Comparison of ENCODE assay signal across 8 cellular contexts in genomic region chr17:15341385-15341849, GRCh38. TPM values are rescaled to one million over a fixed set of nuclear protein-coding genes. Genes with fewer than 3 reads are reported as not detected.
DNase-seq lines count a peak whose midpoint lies in the region; ATAC-seq and TF ChIP-seq lines count a peak whose summit lies in the region.

Gene TEKT3 (minus strand): TSS chr17:15341597. CDS start chr17:15331585, 10,012 bp downstream.

- no peak for ATAC-seq in naive thymus-derived CD8-positive, alpha-beta T cell
- peak; percentile 95 to 100 for ATAC-seq in upper lobe of left lung (ENCODE audit: low FRiP score in 2 of 2)
- ATAC-seq in GM18858 (IDR thresholded peaks at IDR 0.05; ENCODE audit: unreplicated experiment): no peak

- H3K36me3 ChIP-seq in HEK293 (ENCODE audit: control insufficient read depth in 2 of 2, insufficient read depth in 1 of 2, low read length in 2 of 2) (no peaks in the 10 kb centered on the region), upper lobe of left lung (no peaks in the 10 kb centered on the region)

- H3K27me3 Mint-ChIP-seq in naive thymus-derived CD8-positive, alpha-beta T cell: peaks cover 42 to 75% (median 62%) of the 10 kb centered on the region in 5 donors

- H3K4me1 ChIP-seq in HEK293 (ENCODE audit: control insufficient read depth, insufficient read depth, low read length) (0 out of 2 replicates have a peak, but pooled peaks cover 8% of the 10 kb centered on the region), upper lobe of left lung (peaks cover 0 to 12% (median 8%) of the 10 kb centered on the region in 4 donors)

- H3K27ac ChIP-seq in HEK293 (ENCODE audit: extremely low read depth, low read depth, low read length): no peak within 1 kb of the TSS
- H3K27ac ChIP-seq in upper lobe of left lung: no peak within 1 kb of the TSS

- peak within 1 kb of the TSS in 2 of 10 donors; percentile 59 for H3K27ac Mint-ChIP-seq in naive thymus-derived CD8-positive, alpha-beta T cell

- DNase-seq in AG08395 (ENCODE audit: low spot score): peak; percentile 40
- peak; percentile 30 to 35 for DNase-seq in activated T-cell treated with anti-CD3 and anti-CD28 coated beads, Interleukin-2, amount 50 U/mL, for 48 hours
- peak; percentile 66 for DNase-seq in foreskin melanocyte
- DNase-seq in naive thymus-derived CD8-positive, alpha-beta T cell: no peak
- peak; percentile 90 to 96 for DNase-seq in upper lobe of left lung
- DNase-seq in NCI-H2081 (lab: John Stamatoyannopoulos, UW): no peak

- TF ChIP-seq POLR2A in upper lobe of left lung (IDR thresholded peaks at IDR 0.05): peak in 1 of 4 donors; percentile 35

- H3K4me3 Mint-ChIP-seq in naive thymus-derived CD8-positive, alpha-beta T cell: peak within 1 kb of the TSS; percentile 25 to 85 (median 68)

- POLR2A ChIA-PET in HEK293 (lab: Yijun Ruan, JAX): no interaction called here
- POLR2A ChIA-PET in naive thymus-derived CD8-positive, alpha-beta T cell (lab: Charles Lee): no interaction called here

- no peak for TF ChIP-seq EP300 in upper lobe of left lung (IDR thresholded peaks at IDR 0.05)

- H3K36me3 Mint-ChIP-seq in naive thymus-derived CD8-positive, alpha-beta T cell: peaks cover 0 to 14% (median 0%) of the 10 kb centered on the region in 3 donors

- H3K27me3 ChIP-seq in upper lobe of left lung: peaks cover 0 to 16% (median 1%) of the 10 kb centered on the region in 4 donors

- H3K4me1 Mint-ChIP-seq in naive thymus-derived CD8-positive, alpha-beta T cell: peaks cover 6 to 9% (median 8%) of the 10 kb centered on the region in 4 donors

- CTCF ChIA-PET in HEK293 (lab: Yijun Ruan, JAX): interaction anchor here (0.6 to 0.8 kb wide), 2 partner anchors 161 to 1817 kb away, joined by 3 read pairs; no protein-coding TSS in a partner anchor

- TF ChIP-seq CTCF in HEK293 (tag by site-specific recombination; IDR thresholded peaks at IDR 0.05) (no peak), upper lobe of left lung (IDR thresholded peaks at IDR 0.05) (no peak)

- WGBS in upper lobe of left lung, 2 donors: 2 to 4% methylated on average over 13 to 32 of the region's 36 CpGs

- H3K9me3 Mint-ChIP-seq in naive thymus-derived CD8-positive, alpha-beta T cell: peaks cover 0 to 18% (median 4%) of the 10 kb centered on the region in 9 donors

- H3K9me3 ChIP-seq in HEK293 (ENCODE audit: control insufficient read depth, insufficient read depth, low read depth, low read length) (no peaks in the 10 kb centered on the region), upper lobe of left lung (no peaks in the 10 kb centered on the region)

- H3K4me3 ChIP-seq in HEK293 (ENCODE audit: low read depth, low read length) (peak within 1 kb of the TSS; percentile 38), upper lobe of left lung (peak within 1 kb of the TSS; percentile 18 to 56 (median 45))

TF ChIP-seq in HEK293, 187 proteins besides CTCF, POLR2A, EP300 and RAD21 (continues in another document):
- TF ChIP-seq SP7 (tag by site-specific recombination; IDR thresholded peaks at IDR 0.05) (peak; percentile 58; the same call in 1 of the 2 replicates), ZNF24 (tag by site-specific recombination; IDR thresholded peaks at IDR 0.05) (no peak), ZNF175 (tag by site-specific recombination; IDR thresholded peaks at IDR 0.05) (no peak), ZNF18 (tag by site-specific recombination; IDR thresholded peaks at IDR 0.05) (no peak), ZNF785 (tag by site-specific recombination; IDR thresholded peaks at IDR 0.05) (no peak), GLIS1 (tag by site-specific recombination; IDR thresholded peaks at IDR 0.05) (peak; percentile 84), ZNF692 (tag by site-specific recombination; IDR thresholded peaks at IDR 0.05) (peak; percentile 85), ZBTB49 (tag by site-specific recombination; IDR thresholded peaks at IDR 0.05; ENCODE audit: low read depth) (no peak), ZFHX2 (tag by site-specific recombination; conservative IDR thresholded peaks at IDR 0.05) (0 out of 2 replicates have a peak, but pooled peaks have one; percentile 12), ZNF639 (tag by site-specific recombination; IDR thresholded peaks at IDR 0.05) (no peak), SCRT2 (tag by site-specific recombination; IDR thresholded peaks at IDR 0.05) (no peak), ZNF580 (tag by site-specific recombination; IDR thresholded peaks at IDR 0.05) (peak; percentile 47; the same call in 1 of the 2 replicates), HIC1 (tag by site-specific recombination; IDR thresholded peaks at IDR 0.05) (no peak), KLF16 (tag by site-specific recombination; IDR thresholded peaks at IDR 0.05) (peak; percentile 53; the same call in 1 of the 2 replicates), ZNF335 (tag by site-specific recombination; conservative IDR thresholded peaks at IDR 0.05) (peak; percentile 51; the same call in 1 of the 2 replicates), ZFP69B (tag by site-specific recombination; IDR thresholded peaks at IDR 0.05) (peak; percentile 80; the same call in 1 of the 2 replicates)

RNA-seq across cellular contexts. Expression of gene TEKT3, which starts in this region (rescaled TPM):
- not detected for total RNA-seq in naive thymus-derived CD8-positive, alpha-beta T cell
- not detected for polyA plus RNA-seq in naive thymus-derived CD8-positive, alpha-beta T cell
- 1 to 10 TPM in 4 of 6 donors, under 1 TPM in 1, not detected in 1; 0.64 to 4.1 (median 1.8) TPM for total RNA-seq in upper lobe of left lung

Comparison
In these comparisons a context has a peak if more than half of its experiments do, and no peak if none do; other contexts are left out.
1. DNase-seq: peak in AG08395 (single experiment), activated T-cell treated with anti-CD3 and anti-CD28 coated beads, Interleukin-2, amount 50 U/mL, for 48 hours (2 of 2), foreskin melanocyte (single experiment) and upper lobe of left lung (2 of 2); none in naive thymus-derived CD8-positive, alpha-beta T cell (0 of 10) and NCI-H2081 (0 of 2).
2. ATAC-seq: peak in upper lobe of left lung (2 of 2); none in naive thymus-derived CD8-positive, alpha-beta T cell (0 of 2) and GM18858 (single experiment).